Comparison of ENCODE assay signal across 24 cellular contexts in genomic region chr17:79794659-79795511, GRCh38. TPM values are rescaled to one million over a fixed set of nuclear protein-coding genes. Genes with fewer than 3 reads are reported as not detected.
DNase-seq lines count a peak whose midpoint lies in the region; ATAC-seq, FAIRE-seq and TF ChIP-seq lines count a peak whose summit lies in the region.
"Had no signal": no experiment of that assay in that cellular context is flagged by ENCODE, and none has a peak within 500 bp of the region (broad histone marks: within the 10 kb centered on the region; RNA-seq: fewer than 3 reads in every experiment).

No MANE protein-coding gene starts in this region.

- no peak for TF ChIP-seq RAD21 in A549 (conservative IDR thresholded peaks at IDR 0.05 in 1 of 2, IDR thresholded peaks at IDR 0.05 in 1 of 2)

- no peaks in the 10 kb centered on the region for H3K9me2 ChIP-seq in GM23338 (ENCODE audit: insufficient read depth)

- no peak overlapping the region for H3K9ac ChIP-seq in kidney (ENCODE audit: low read length in 2 of 2)

- TF ChIP-seq POLR2A in A549 (IDR thresholded peaks at IDR 0.05; ENCODE audit: low read length): no peak
- no peak for TF ChIP-seq POLR2A in adrenal gland (IDR thresholded peaks at IDR 0.05)

- peaks cover 27% of the 10 kb centered on the region for H3F3A ChIP-seq in GM23338 (replicated peaks; ENCODE audit: low read depth)

- H3K4me3 Mint-ChIP-seq in GM23338 (peak overlapping the region; percentile 47), WTC11 (peak overlapping the region; percentile 27; the same call in 1 of the 2 replicates)

- peaks cover 92% of the 10 kb centered on the region for H3K27me3 ChIP-seq in GM23338 (ENCODE audit: insufficient read depth)
- H3K27me3 ChIP-seq in adrenal gland: peaks cover 59% of the 10 kb centered on the region

- H3K36me3 Mint-ChIP-seq in GM23338 (ENCODE audit: low read depth): no peaks in the 10 kb centered on the region; the same call in 2 of the 3 replicates
- no peaks in the 10 kb centered on the region for H3K36me3 Mint-ChIP-seq in WTC11

- no peak overlapping the region for H3K27ac Mint-ChIP-seq in GM23338
- no peak overlapping the region for H3K27ac Mint-ChIP-seq in WTC11
- H3K27ac Mint-ChIP-seq: activated naive CD4-positive, alpha-beta T cell treated with anti-CD3 and anti-CD28 coated beads, Interleukin-2, amount 50 U/mL, for 24 hours; activated T-cell treated with anti-CD3 and anti-CD28 coated beads, Interleukin-2, amount 50 U/mL, for 72 hours had no signal

- ATAC-seq in A549 (no peak), GM23338 (no peak), WTC11 (no peak), GM19467 (IDR thresholded peaks at IDR 0.05; ENCODE audit: unreplicated experiment) (no peak)
- ATAC-seq: activated CD4-positive, CD25-positive, alpha-beta regulatory T cell treated with anti-CD3 and anti-CD28 coated beads, Interleukin-2, amount 50 U/mL, for 24 hours; activated T-cell treated with anti-CD3 and anti-CD28 coated beads, Interleukin-2, amount 50 U/mL, for 72 hours; naive thymus-derived CD4-positive, alpha-beta T cell; psoas muscle; SK-N-SH treated with all-trans-retinoic acid at 6 μM for 48 hours had no signal

- H3K4me3 ChIP-seq in A549 (no peak overlapping the region), GM23338 (peak overlapping the region; percentile 48), kidney (ENCODE audit: low read length in 2 of 2) (no peak overlapping the region), adrenal gland (no peak overlapping the region)
- H3K4me3 ChIP-seq: Peyer's patch, psoas muscle, uterus had no signal

- CTCF ChIA-PET in A549 (lab: Yijun Ruan, JAX): interaction anchor here (0.8 to 39.8 kb wide), 10 partner anchors 17 to 198 kb away, joined by 3 to 1281 read pairs (median 7); partner anchors contain the start of genes CBX2 and CBX4
- CTCF ChIA-PET in WTC11 (lab: Charles Lee): interaction anchor here (0.9 to 9.2 kb wide), 9 partner anchors 11 to 121 kb away, joined by 3 to 119 read pairs (median 5); partner anchors contain the start of gene CBX4

- H3K9me3 Mint-ChIP-seq in GM23338 (peaks cover 2% of the 10 kb centered on the region; the same call in 1 of the 3 replicates), WTC11 (no peaks in the 10 kb centered on the region)
- H3K9me3 Mint-ChIP-seq: activated naive CD4-positive, alpha-beta T cell treated with anti-CD3 and anti-CD28 coated beads, Interleukin-2, amount 50 U/mL, for 24 hours; activated T-cell treated with anti-CD3 and anti-CD28 coated beads, Interleukin-2, amount 50 U/mL, for 72 hours had no signal

- H3K36me3 ChIP-seq in GM23338 (ENCODE audit: insufficient read depth) (no peaks in the 10 kb centered on the region), kidney (ENCODE audit: control insufficient read depth in 1 of 2, insufficient read depth in 2 of 2, low read length in 2 of 2) (peaks cover 0 to 2% of the 10 kb centered on the region in 2 donors), adrenal gland (replicated peaks in 1 of 2) (no peaks in the 10 kb centered on the region)
- H3K36me3 ChIP-seq: uterus had no signal

- H3K4me1 Mint-ChIP-seq in GM23338 (peaks cover 37% of the 10 kb centered on the region), WTC11 (peaks cover 36% of the 10 kb centered on the region)

- intact Hi-C loops in kidney (cut with DNase I): no loop called here
- intact Hi-C loops in adrenal gland (cut with DNase I): loop anchor here (5.0 kb wide), 2 partner anchors 122 to 197 kb away; no protein-coding TSS in a partner anchor

- no peaks in the 10 kb centered on the region for H3K9me3 ChIP-seq in A549
- H3K9me3 ChIP-seq in kidney (ENCODE audit: control insufficient read depth in 1 of 2, low read length in 2 of 2): no peaks in the 10 kb centered on the region
- no peaks in the 10 kb centered on the region for H3K9me3 ChIP-seq in adrenal gland (replicated peaks in 1 of 3)
- H3K9me3 ChIP-seq: psoas muscle, uterus had no signal

- H3K4me1 ChIP-seq in A549 (peaks cover 39% of the 10 kb centered on the region), GM23338 (ENCODE audit: insufficient read depth) (peaks cover 31% of the 10 kb centered on the region), kidney (ENCODE audit: control insufficient read depth in 1 of 2, insufficient read depth in 1 of 2, low read depth in 1 of 2, low read length in 2 of 2) (peaks cover 7 to 13% of the 10 kb centered on the region in 2 donors), adrenal gland (replicated peaks in 1 of 2) (peaks cover 13 to 30% of the 10 kb centered on the region in 2 donors)

- TF ChIP-seq EP300 in A549 (IDR thresholded peaks at IDR 0.05): no peak

- WGBS in A549 (ENCODE audit: missing lambda C conversion rate): 91% methylated on average over 44 of the region's 47 CpGs
- WGBS in adrenal gland, 4 donors: 91 to 96% (median 92%) methylated on average over 29 to 47 of the region's 47 CpGs

- H3K4me2 ChIP-seq in A549 (peak overlapping the region; percentile 88), GM23338 (peak overlapping the region; percentile 73)

- H3K79me2 ChIP-seq in GM23338 (replicated peaks; ENCODE audit: insufficient read depth): no peaks in the 10 kb centered on the region

- no peak overlapping the region for H2AFZ ChIP-seq in GM23338

- H3K27ac ChIP-seq in A549: peak overlapping the region in 1 of 2 experiments; percentile 97; a peak in 3 of 6 replicates
- no peak overlapping the region for H3K27ac ChIP-seq in GM23338 (ENCODE audit: low read depth)
- no peak overlapping the region for H3K27ac ChIP-seq in kidney (ENCODE audit: low read depth in 2 of 2, low read length in 2 of 2)
- no peak overlapping the region for H3K27ac ChIP-seq in adrenal gland
- H3K27ac ChIP-seq: Peyer's patch, psoas muscle, spleen, uterus had no signal

- DNase-seq in A549 (ENCODE audit: low read depth in 1 of 2, low spot score in 1 of 2) (no peak), GM23338 (ENCODE audit: low spot score) (peak; percentile 56), WTC11 (ENCODE audit: low spot score) (peak; percentile 36), kidney (peak; percentile 83), HUDEP-2 (lab: John Stamatoyannopoulos, UW; ENCODE audit: unreplicated experiment in 76 of 76) (no peak), NCI-H1092 treated with DMSO at 0.1 percent for 48 hours (lab: John Stamatoyannopoulos, UW) (no peak), adrenal gland (no peak)
- DNase-seq: activated CD8-positive, alpha-beta memory T cell treated with anti-CD3 and anti-CD28 coated beads for 24 hours; activated T-cell treated with anti-CD3 and anti-CD28 coated beads, Interleukin-2, amount 50 U/mL, for 72 hours; CD8-positive, alpha-beta memory T cell; DMS79; effector memory CD4-positive, alpha-beta T cell; naive thymus-derived CD4-positive, alpha-beta T cell; NCI-H1694 treated with DMSO at 0.1 percent for 48 hours; Peyer's patch; psoas muscle; spleen; T-helper 9 cell; uterus had no signal

- FAIRE-seq in A549 (lab: Jason Lieb, UNC) (no peak), kidney (lab: Jason Lieb, UNC) (no peak)
- FAIRE-seq: islet of Langerhans had no signal

- peaks cover 96% of the 10 kb centered on the region for H3K27me3 Mint-ChIP-seq in GM23338 (ENCODE audit: insufficient read depth, low read depth, poor library complexity)
- H3K27me3 Mint-ChIP-seq in WTC11 (ENCODE audit: low read depth): peaks cover 94% of the 10 kb centered on the region

- POLR2A ChIA-PET in A549 (lab: Yijun Ruan, JAX) (interaction anchor here (0.9 to 5.1 kb wide), 4 partner anchors 15 to 199 kb away, joined by 3 to 58 read pairs (median 13); partner anchors contain the start of gene CBX4), WTC11 (lab: Charles Lee) (interaction anchor here (0.5 to 2.2 kb wide), 3 partner anchors 12 to 42 kb away, joined by 3 to 10 read pairs (median 5); no protein-coding TSS in a partner anchor)

- H4K20me1 ChIP-seq in GM23338 (replicated peaks; ENCODE audit: insufficient read depth): no peaks in the 10 kb centered on the region; the same call in none of the 2 replicates

- TF ChIP-seq CTCF in A549 (IDR thresholded peaks at IDR 0.05): no peak
- no peak for TF ChIP-seq CTCF in GM23338 (conservative IDR thresholded peaks at IDR 0.05; ENCODE audit: low read depth in 2 of 2)
- TF ChIP-seq CTCF in WTC11 (IDR thresholded peaks at IDR 0.05): no peak
- no peak for TF ChIP-seq CTCF in kidney (IDR thresholded peaks at IDR 0.05; ENCODE audit: borderline replicate concordance, extremely low read depth, insufficient read depth)
- no peak for TF ChIP-seq CTCF in adrenal gland (IDR thresholded peaks at IDR 0.05)

RNA-seq across cellular contexts. Expression of gene CBX8, which starts 2.0 kb away (rescaled TPM):
- polyA plus RNA-seq in A549 (2011; rRNA removed) (1.5 and 2.8 TPM in 2 replicates), A549 (2017; fragmentation: RNase III; extraction: RNeasy Plus Mini Kit Qiagen cat#74134 plus additional on column Dnase treatment) (11.0 to 13.1 TPM (median 11.9 TPM) in 3 replicates), GM23338 (2016; fragmentation: Nextera tagmentation; extraction: Ambion mirVana) (1.1 and 1.3 TPM in 2 replicates), kidney (ENCODE audit: insufficient read depth, low read depth, low replicate concordance) (3.5 TPM), adrenal gland (1 to 10 TPM; 1.0 to 7.4 (median 4.4) TPM)
- polyA plus RNA-seq in A549 (2012; cell fraction: cytosol; rRNA removed): 3.5 and 3.8 TPM in 2 replicates
- polyA plus RNA-seq in A549 (2012; cell fraction: nucleus; rRNA removed): 4.8 and 7.2 TPM in 2 replicates
- 2.5 and 2.8 TPM in 2 replicates for polyA minus RNA-seq in A549 (2011; rRNA and poly(A)+ RNA removed)
- 0.16 and 1.0 TPM in 2 replicates for total RNA-seq in GM23338 (2014; rRNA removed; shearing (Covaris generic))
- total RNA-seq in WTC11 (2021) (1.8 to 2.1 TPM (median 2.0 TPM) in 3 replicates), kidney (6.2 TPM), adrenal gland (10 to 100 TPM in 1 of 8 donors, 1 to 10 TPM in 6, under 1 TPM in 1; 0.85 to 10.6 (median 5.5) TPM)

RNA-seq across cellular contexts. Expression of gene CBX2, which starts 16.9 kb away (rescaled TPM):
- polyA plus RNA-seq in A549 (2011; rRNA removed) (7.4 and 8.2 TPM in 2 replicates), A549 (2017; fragmentation: RNase III; extraction: RNeasy Plus Mini Kit Qiagen cat#74134 plus additional on column Dnase treatment) (13.6 to 16.4 TPM (median 14.9 TPM) in 3 replicates), GM23338 (2016; fragmentation: Nextera tagmentation; extraction: Ambion mirVana) (26.6 and 29.2 TPM in 2 replicates), kidney (ENCODE audit: insufficient read depth, low read depth, low replicate concordance) (2.2 TPM), adrenal gland (under 1 TPM; 0.26 to 0.97 (median 0.88) TPM)
- polyA plus RNA-seq in A549 (2012; cell fraction: cytosol; rRNA removed): 14.4 and 18.3 TPM in 2 replicates
- 29.6 and 34.9 TPM in 2 replicates for polyA plus RNA-seq in A549 (2012; cell fraction: nucleus; rRNA removed)
- polyA minus RNA-seq in A549 (2011; rRNA and poly(A)+ RNA removed): 11.6 and 13.7 TPM in 2 replicates
- 91.1 and 114 TPM in 2 replicates for total RNA-seq in GM23338 (2014; rRNA removed; shearing (Covaris generic))
- total RNA-seq in WTC11 (2021) (78.1 to 85.5 TPM (median 78.7 TPM) in 3 replicates), kidney (3.5 TPM), adrenal gland (1 to 10 TPM in 2 of 8 donors, under 1 TPM in 6; 0.06 to 1.8 (median 0.69) TPM)

RNA-seq across cellular contexts. Expression of gene CBX4, which starts 44.4 kb away (rescaled TPM):
- polyA plus RNA-seq in A549 (2011; rRNA removed) (21.9 and 34.1 TPM in 2 replicates), A549 (2017; fragmentation: RNase III; extraction: RNeasy Plus Mini Kit Qiagen cat#74134 plus additional on column Dnase treatment) (25.9 to 31.9 TPM (median 31.0 TPM) in 3 replicates), GM23338 (2016; fragmentation: Nextera tagmentation; extraction: Ambion mirVana) (1.4 TPM in 2 replicates), kidney (ENCODE audit: insufficient read depth, low read depth, low replicate concordance) (7.1 TPM), adrenal gland (10 to 100 TPM in 1 of 3 donors, 1 to 10 TPM in 2; 5.4 to 10.1 (median 7.6) TPM)
- polyA plus RNA-seq in A549 (2012; cell fraction: cytosol; rRNA removed): 31.9 and 46.3 TPM in 2 replicates
- 48.9 and 61.8 TPM in 2 replicates for polyA plus RNA-seq in A549 (2012; cell fraction: nucleus; rRNA removed)
- polyA minus RNA-seq in A549 (2011; rRNA and poly(A)+ RNA removed): 20.6 and 27.0 TPM in 2 replicates
- 4.6 and 5.7 TPM in 2 replicates for total RNA-seq in GM23338 (2014; rRNA removed; shearing (Covaris generic))
- total RNA-seq in WTC11 (2021) (3.2 to 3.9 TPM (median 3.3 TPM) in 3 replicates), kidney (26.8 TPM), adrenal gland (10 to 100 TPM; 15.1 to 39.3 (median 25.0) TPM)

Comparison
In these comparisons a context has a peak if more than half of its experiments do, and no peak if none do; other contexts are left out.
1. DNase-seq: peak in GM23338 (single experiment), WTC11 (single experiment) and kidney (single experiment); none in A549 (0 of 2), HUDEP-2 (0 of 76), NCI-H1092 treated with DMSO at 0.1 percent for 48 hours (single experiment) and adrenal gland (0 of 7).
2. RNA of gene CBX2, which starts 16.9 kb away (total RNA-seq): 91.1 to 114 TPM in GM23338 and 78.1 to 85.5 TPM in WTC11; 3.5 TPM in kidney (single experiment) and 0.06 to 1.8 TPM in adrenal gland; every median in the first group is over 10 times any median in the second.